In the genomic region with DNA sequence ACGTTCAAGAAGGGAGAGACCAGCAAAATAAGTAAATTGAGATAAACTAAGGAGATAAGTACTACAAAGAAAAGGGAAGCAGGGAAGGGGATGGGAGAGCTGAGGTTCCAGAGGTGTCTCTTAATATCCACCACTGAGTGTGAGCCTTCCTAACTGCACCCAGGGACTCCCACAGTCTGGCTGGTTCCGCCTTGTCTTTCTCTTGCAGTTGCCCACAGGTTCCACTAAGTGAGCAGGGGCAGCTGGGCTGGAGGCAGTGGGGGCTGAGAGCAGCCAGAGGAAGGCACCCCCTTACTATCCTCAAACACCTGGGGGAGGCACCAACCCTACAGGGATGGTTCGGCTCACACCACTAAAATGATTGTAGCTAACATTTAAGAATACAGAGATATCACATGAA, we compare ENCODE assay signal across 21 cellular contexts.
DNase-seq lines count a peak whose midpoint lies in the region; ATAC-seq, FAIRE-seq and TF ChIP-seq lines count a peak whose summit lies in the region.
"Had no signal": no experiment of that assay in that cellular context is flagged by ENCODE, and none has a peak within 500 bp of the region (broad histone marks: within the 10 kb centered on the region; RNA-seq: fewer than 3 reads in every experiment).

No MANE protein-coding gene starts in this region.

- H3K27me3 ChIP-seq in GM12878 (replicated peaks in 1 of 2; ENCODE audit: control insufficient read depth in 2 of 2, insufficient read depth in 2 of 2, low read length in 1 of 2) (no peaks in the 10 kb centered on the region), HAP-1 (ENCODE audit: low read depth) (peaks cover 5% of the 10 kb centered on the region; the same call in 1 of the 2 replicates)
- H3K27me3 ChIP-seq: ovary, upper lobe of left lung had no signal

- 0 out of 2 replicates have a peak overlapping the region, but pooled peaks have one; percentile 2 for H3K4me2 ChIP-seq in GM12878 (ENCODE audit: control insufficient read depth, insufficient read depth)

- POLR2A ChIA-PET in GM12878 (lab: Charles Lee) = no interaction called here

- no peak for TF ChIP-seq POLR2A in GM12878 (IDR thresholded peaks at IDR 0.05; ENCODE audit: low read depth, low read length)
- no peak for TF ChIP-seq POLR2A in GM18505 (IDR thresholded peaks at IDR 0.05; ENCODE audit: borderline replicate concordance, extremely low read depth, insufficient read depth, insufficient read length)

- TF ChIP-seq RAD21 in GM12878 (IDR thresholded peaks at IDR 0.05; ENCODE audit: insufficient read depth, low read depth, low read length) = no peak

- ATAC-seq in GM12878 (no peak), T-helper 17 cell (no peak), GM18505 (IDR thresholded peaks at IDR 0.05; ENCODE audit: unreplicated experiment) (no peak)
- ATAC-seq: activated CD4-positive, CD25-positive, alpha-beta regulatory T cell treated with anti-CD3 and anti-CD28 coated beads, Interleukin-2, amount 50 U/mL, for 24 hours had no signal

- peaks cover 10% of the 10 kb centered on the region for H3K36me3 Mint-ChIP-seq in activated naive CD8-positive, alpha-beta T cell
- peaks cover 12% of the 10 kb centered on the region for H3K36me3 Mint-ChIP-seq in activated naive CD8-positive, alpha-beta T cell treated with anti-CD3 and anti-CD28 coated beads for 36 hours
- H3K36me3 Mint-ChIP-seq in nephron (ENCODE audit: low read depth) = no peaks in the 10 kb centered on the region
- H3K36me3 Mint-ChIP-seq in T-helper 17 cell (ENCODE audit: low read depth) = no peaks in the 10 kb centered on the region

- H3K9ac ChIP-seq in GM12878 (ENCODE audit: control insufficient read depth, insufficient read depth, low read length) = no peak overlapping the region

- H3K9me3 Mint-ChIP-seq in activated naive CD8-positive, alpha-beta T cell (ENCODE audit: low read depth) = peaks cover 3% of the 10 kb centered on the region
- H3K9me3 Mint-ChIP-seq in activated naive CD8-positive, alpha-beta T cell treated with anti-CD3 and anti-CD28 coated beads for 36 hours = peaks cover 3% of the 10 kb centered on the region
- H3K9me3 Mint-ChIP-seq in nephron = peaks cover 2% of the 10 kb centered on the region
- H3K9me3 Mint-ChIP-seq: activated naive CD8-positive, alpha-beta T cell treated with anti-CD3 and anti-CD28 coated beads, Interleukin-2, amount 10 ng/mL, durations not matched to agents 7 days and 5 days had no signal

- TF ChIP-seq CTCF in GM12878 (IDR thresholded peaks at IDR 0.05 in 2 of 3, conservative IDR thresholded peaks at IDR 0.05 in 1 of 3; ENCODE audit: control insufficient read depth in 2 of 3, extremely low read depth in 1 of 3, insufficient read depth in 1 of 3, low read depth in 3 of 3, low read length in 3 of 3) (no peak), nephron (IDR thresholded peaks at IDR 0.05; ENCODE audit: unreplicated experiment in 3 of 3) (no peak)

- SMC1A ChIA-PET in GM12878 (lab: Charles Lee; ENCODE audit: uncharacterized antibody, unreplicated experiment) = interaction anchor here (0.8 to 1.4 kb wide), 4 partner anchors 8 to 41 kb away, joined by 3 to 4 read pairs (median 3); no protein-coding TSS in a partner anchor

- CTCF ChIA-PET in GM12878 (lab: Yijun Ruan, JAX) = interaction anchor here (0.7 kb wide), 1 partner anchor 217 kb away, joined by 3 read pairs; no protein-coding TSS in a partner anchor

- H4K20me1 ChIP-seq in GM12878 (ENCODE audit: control insufficient read depth, insufficient read depth) = no peaks in the 10 kb centered on the region

- H3K27ac ChIP-seq in GM12878 (ENCODE audit: control insufficient read depth, insufficient read depth) = peak overlapping the region; percentile 60
- H3K27ac ChIP-seq: ovary, SK-N-MC had no signal

- peak overlapping the region; percentile 48 for H3K27ac Mint-ChIP-seq in activated naive CD8-positive, alpha-beta T cell
- H3K27ac Mint-ChIP-seq in activated naive CD8-positive, alpha-beta T cell treated with anti-CD3 and anti-CD28 coated beads for 36 hours = no peak overlapping the region
- peak overlapping the region in 2 of 3 experiments; percentile 1 to 6 for H3K27ac Mint-ChIP-seq in nephron
- no peak overlapping the region for H3K27ac Mint-ChIP-seq in T-helper 17 cell

- no peaks in the 10 kb centered on the region; the same call in 1 of the 3 replicates for H3K9me3 ChIP-seq in GM12878 (replicated peaks; ENCODE audit: control insufficient read depth, insufficient read depth, low read length)
- H3K9me3 ChIP-seq in T-helper 17 cell (ENCODE audit: control insufficient read depth, low read length, poor library complexity, severe bottlenecking) = no peaks in the 10 kb centered on the region
- no peaks in the 10 kb centered on the region for H3K9me3 ChIP-seq in HAP-1
- H3K9me3 ChIP-seq: ovary, upper lobe of left lung had no signal

- no peak for DNase-seq in activated naive CD8-positive, alpha-beta T cell treated with anti-CD3 and anti-CD28 coated beads for 36 hours
- DNase-seq in GM12878 (ENCODE audit: low read depth, low spot score) (no peak), T-helper 17 cell (no peak), HAP-1 (ENCODE audit: low spot score in 2 of 2) (no peak)
- no peak for DNase-seq in stimulated activated CD4-positive, alpha-beta T cell treated with anti-CD3 and anti-CD28 coated beads, Interleukin-1b, Interleukin-23, amount 100 ng/mL, for 48 hours
- DNase-seq: ACHN; activated naive CD8-positive, alpha-beta T cell treated with anti-CD3 and anti-CD28 coated beads, Interleukin-2, amount 10 ng/mL, durations not matched to agents 7 days and 5 days; cerebellar nuclear complex; mammary epithelial cell; NCI-H1417 treated with DMSO at 0.1 percent for 48 hours; NCI-H524 treated with DMSO at 0.1 percent for 48 hours; ovary; RPMI8226; upper lobe of left lung had no signal

- WGBS in GM12878 (ENCODE audit: insufficient coverage, insufficient replicate concordance, low lambda C conversion rate, missing lambda C conversion rate) = 97% methylated on average over 3 of the region's 3 CpGs

- intact Hi-C loops in GM12878 (cut with micrococcal nuclease; ENCODE audit: unreplicated experiment) = loop anchor here (5.0 kb wide), 1 partner anchor 309 kb away; no protein-coding TSS in a partner anchor

- RAD21 ChIA-PET in GM12878 (lab: Charles Lee; ENCODE audit: unreplicated experiment) = interaction anchor here (1.2 kb wide), 1 partner anchor 286 kb away, joined by 3 read pairs; no protein-coding TSS in a partner anchor

- FAIRE-seq in GM12878 (lab: Jason Lieb, UNC) = no peak
- FAIRE-seq: G401.6, keratinocyte had no signal

- peaks cover 16% of the 10 kb centered on the region for H3K79me2 ChIP-seq in GM12878 (ENCODE audit: control insufficient read depth, insufficient read depth, low read length)

- H3K4me1 Mint-ChIP-seq in activated naive CD8-positive, alpha-beta T cell (ENCODE audit: low read depth) = peaks cover 60% of the 10 kb centered on the region
- H3K4me1 Mint-ChIP-seq in activated naive CD8-positive, alpha-beta T cell treated with anti-CD3 and anti-CD28 coated beads for 36 hours = peaks cover 48% of the 10 kb centered on the region
- H3K4me1 Mint-ChIP-seq in nephron = peaks cover 62% of the 10 kb centered on the region
- H3K4me1 Mint-ChIP-seq in T-helper 17 cell = peaks cover 80% of the 10 kb centered on the region

- H3K4me3 Mint-ChIP-seq in activated naive CD8-positive, alpha-beta T cell = no peak overlapping the region
- H3K4me3 Mint-ChIP-seq in activated naive CD8-positive, alpha-beta T cell treated with anti-CD3 and anti-CD28 coated beads for 36 hours = no peak overlapping the region
- H3K4me3 Mint-ChIP-seq in nephron (no peak overlapping the region), T-helper 17 cell (no peak overlapping the region)
- H3K4me3 Mint-ChIP-seq: activated naive CD8-positive, alpha-beta T cell treated with anti-CD3 and anti-CD28 coated beads, Interleukin-2, amount 10 ng/mL, durations not matched to agents 7 days and 5 days had no signal

- H3K4me3 ChIP-seq in GM12878 (no peak overlapping the region), HAP-1 (no peak overlapping the region)
- H3K4me3 ChIP-seq: ovary, SK-N-MC, upper lobe of left lung had no signal

- no peaks in the 10 kb centered on the region for H3K27me3 Mint-ChIP-seq in activated naive CD8-positive, alpha-beta T cell
- no peaks in the 10 kb centered on the region for H3K27me3 Mint-ChIP-seq in activated naive CD8-positive, alpha-beta T cell treated with anti-CD3 and anti-CD28 coated beads for 36 hours
- H3K27me3 Mint-ChIP-seq in nephron (ENCODE audit: low read depth) (no peaks in the 10 kb centered on the region), T-helper 17 cell (no peaks in the 10 kb centered on the region)

- no peak for TF ChIP-seq EP300 in GM12878 (IDR thresholded peaks at IDR 0.05; ENCODE audit: borderline replicate concordance in 1 of 2, control insufficient read depth in 1 of 2, low read depth in 2 of 2, low read length in 2 of 2)

- in situ Hi-C loops in GM12878 (cut with MboI) = no loop called here
- in situ Hi-C loops in HAP-1 (cut with MboI; ENCODE audit: low sequenced_read_pairs) = no loop called here

- peaks cover 52% of the 10 kb centered on the region for H3K4me1 ChIP-seq in GM12878 (ENCODE audit: control insufficient read depth, insufficient read depth, low read length)
- no peaks in the 10 kb centered on the region for H3K4me1 ChIP-seq in HAP-1

- no peak overlapping the region for H2AFZ ChIP-seq in GM12878 (ENCODE audit: control insufficient read depth, low read depth, low read length)

- H3K36me3 ChIP-seq in GM12878 (ENCODE audit: control insufficient read depth in 2 of 2, insufficient read depth in 2 of 2, low read length in 1 of 2) (peaks cover 0 to 4% of the 10 kb centered on the region in 2 experiments; a peak in 2 of 4 replicates), HAP-1 (replicated peaks) (no peaks in the 10 kb centered on the region)
- H3K36me3 ChIP-seq: ovary, upper lobe of left lung had no signal

- BruUV-seq in GM12878 (replicated peaks; lab: Mats Ljungman, UMichigan) = no TSS peak

TF ChIP-seq in GM12878, 131 proteins besides CTCF, POLR2A, EP300 and RAD21:
- TF ChIP-seq EED (IDR thresholded peaks at IDR 0.05; ENCODE audit: low read depth) (0 out of 2 replicates have a peak, but pooled peaks have one; percentile 22), YY1 (IDR thresholded peaks at IDR 0.05; ENCODE audit: low read depth, low read length) (no peak), PML (IDR thresholded peaks at IDR 0.05; ENCODE audit: low read length) (no peak), EZH2 (IDR thresholded peaks at IDR 0.05; ENCODE audit: borderline replicate concordance, control insufficient read depth, low read depth, low read length) (no peak)

Comparison
In these comparisons a context has a peak if more than half of its experiments do, and no peak if none do; other contexts are left out.
1. H3K27ac Mint-ChIP-seq: peak in activated naive CD8-positive, alpha-beta T cell (single experiment) and nephron (2 of 3); none in activated naive CD8-positive, alpha-beta T cell treated with anti-CD3 and anti-CD28 coated beads for 36 hours (single experiment) and T-helper 17 cell (single experiment).